Comparison of ENCODE assay signal across 14 cellular contexts in the genomic region with DNA sequence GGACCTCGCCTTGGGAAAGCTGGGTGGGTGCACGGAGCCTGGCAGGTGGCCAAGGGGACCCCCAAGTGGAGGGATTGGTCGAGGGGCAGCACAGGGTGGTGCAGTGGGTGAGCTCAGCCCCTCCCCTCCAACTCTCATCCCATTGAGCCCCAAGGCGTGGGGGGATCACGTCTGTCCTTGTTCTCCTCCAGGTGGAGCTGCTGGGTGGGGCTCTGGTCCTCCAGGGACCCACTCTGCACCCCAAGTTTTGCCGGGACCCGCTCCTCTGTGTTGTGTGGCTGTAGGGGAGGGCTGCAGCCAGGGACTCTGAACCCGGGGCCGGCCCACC. TPM values are rescaled to one million over a fixed set of nuclear protein-coding genes. Genes with fewer than 3 reads are reported as not detected.
A peak's percentile ranks its signal among the peaks of the same experiment; 100 is the strongest.
DNase-seq lines count a peak whose midpoint lies in the region; ATAC-seq and TF ChIP-seq lines count a peak whose summit lies in the region.
"Had no signal": no experiment of that assay in that cellular context is flagged by ENCODE, and none has a peak within 500 bp of the region (broad histone marks: within the 10 kb centered on the region; RNA-seq: fewer than 3 reads in every experiment).

No MANE protein-coding gene starts in this region.

- H3K27me3 ChIP-seq in PC-9 (ENCODE audit: insufficient read depth, low read depth) (no peaks in the 10 kb centered on the region), Peyer's patch (no peaks in the 10 kb centered on the region)
- H3K27me3 ChIP-seq: BE2C, cardiac muscle cell, vagina had no signal

- no peaks in the 10 kb centered on the region for H3K36me3 Mint-ChIP-seq in activated naive CD8-positive, alpha-beta T cell treated with anti-CD3 and anti-CD28 coated beads, Interleukin-2, amount 10 ng/mL, durations not matched to agents 7 days and 5 days
- no peaks in the 10 kb centered on the region for H3K36me3 Mint-ChIP-seq in activated naive CD8-positive, alpha-beta T cell treated with anti-CD3 and anti-CD28 coated beads, Interleukin-2, amount 50 U/mL, for 24 hours (ENCODE audit: low read depth)
- peaks cover 0 to 3% of the 10 kb centered on the region in 2 donors for H3K36me3 Mint-ChIP-seq in stimulated activated naive B cell treated with anti-CD40 and anti-IgM and Interleukin-4, amounts not matched to agents 10 μg/mL and 1 μg/mL and 100 μg/mL, for 72 hours

- 0 out of 2 replicates have a peak, but pooled peaks cover 4% of the 10 kb centered on the region for H4K20me1 ChIP-seq in PC-9 (ENCODE audit: insufficient read depth)

- H3K9me3 ChIP-seq in PC-9 (ENCODE audit: insufficient read depth, low read depth) = no peaks in the 10 kb centered on the region
- no peaks in the 10 kb centered on the region for H3K9me3 ChIP-seq in Peyer's patch
- H3K9me3 ChIP-seq: BE2C, mucosa of descending colon, vagina had no signal

- H2AFZ ChIP-seq in PC-9 = no peak overlapping the region

- H3K4me1 ChIP-seq in PC-9 (replicated peaks; ENCODE audit: insufficient read depth) = peaks cover 9% of the 10 kb centered on the region
- peaks cover 10 to 36% (median 29%) of the 10 kb centered on the region in 4 donors for H3K4me1 ChIP-seq in Peyer's patch

- ATAC-seq in activated naive CD8-positive, alpha-beta T cell treated with anti-CD3 and anti-CD28 coated beads, Interleukin-2, amount 10 ng/mL, durations not matched to agents 7 days and 5 days (ENCODE audit: low read depth) = no peak
- no peak for ATAC-seq in activated naive CD8-positive, alpha-beta T cell treated with anti-CD3 and anti-CD28 coated beads, Interleukin-2, amount 50 U/mL, for 24 hours
- ATAC-seq in esophagus mucosa = peak; percentile 15
- ATAC-seq in stimulated activated naive B cell treated with anti-CD40 and anti-IgM and Interleukin-4, amounts not matched to agents 10 μg/mL and 1 μg/mL and 100 μg/mL, for 72 hours (replicated peaks) = no peak

- H3K9me2 ChIP-seq in PC-9 (ENCODE audit: insufficient read depth) = no peaks in the 10 kb centered on the region

- no peak for TF ChIP-seq POLR2A in Peyer's patch (IDR thresholded peaks at IDR 0.05)

- H3K79me2 ChIP-seq in PC-9 (ENCODE audit: low read depth) = no peaks in the 10 kb centered on the region

- no peak overlapping the region for H3K4me3 Mint-ChIP-seq in activated naive CD8-positive, alpha-beta T cell treated with anti-CD3 and anti-CD28 coated beads, Interleukin-2, amount 10 ng/mL, durations not matched to agents 7 days and 5 days
- no peak overlapping the region for H3K4me3 Mint-ChIP-seq in activated naive CD8-positive, alpha-beta T cell treated with anti-CD3 and anti-CD28 coated beads, Interleukin-2, amount 50 U/mL, for 24 hours
- H3K4me3 Mint-ChIP-seq in stimulated activated naive B cell treated with anti-CD40 and anti-IgM and Interleukin-4, amounts not matched to agents 10 μg/mL and 1 μg/mL and 100 μg/mL, for 72 hours = peak overlapping the region; percentile 73 to 75

- POLR2A ChIA-PET in activated naive CD8-positive, alpha-beta T cell treated with anti-CD3 and anti-CD28 coated beads, Interleukin-2, amount 10 ng/mL, durations not matched to agents 7 days and 5 days (lab: Charles Lee) = interaction anchor here (0.7 to 2.4 kb wide), 17 partner anchors 9 to 247 kb away, joined by 3 to 15 read pairs (median 4); a partner anchor contains a TSS
- POLR2A ChIA-PET in PC-9 (lab: Charles Lee; ENCODE audit: unreplicated experiment) = interaction anchor here (0.6 to 0.7 kb wide), 2 partner anchors 188 to 247 kb away, joined by 6 to 10 read pairs; no protein-coding TSS in a partner anchor

- no peak for DNase-seq in activated naive CD8-positive, alpha-beta T cell treated with anti-CD3 and anti-CD28 coated beads, Interleukin-2, amount 10 ng/mL, durations not matched to agents 7 days and 5 days
- DNase-seq in activated naive CD8-positive, alpha-beta T cell treated with anti-CD3 and anti-CD28 coated beads, Interleukin-2, amount 50 U/mL, for 24 hours = no peak
- DNase-seq in PC-9 = no peak
- no peak for DNase-seq in stimulated activated naive B cell treated with anti-CD40 and anti-IgM and Interleukin-4, amounts not matched to agents 10 μg/mL and 1 μg/mL and 100 μg/mL, for 72 hours
- no peak for DNase-seq in activated naive CD4-positive, alpha-beta T cell treated with anti-CD3 and anti-CD28 coated beads, Interleukin-2, amount 50 U/mL, for 16 hours
- no peak for DNase-seq in cortex of kidney (lab: John Stamatoyannopoulos, UW)
- DNase-seq in Peyer's patch = no peak

- peak overlapping the region; percentile 79 for H3K27ac Mint-ChIP-seq in activated naive CD8-positive, alpha-beta T cell treated with anti-CD3 and anti-CD28 coated beads, Interleukin-2, amount 10 ng/mL, durations not matched to agents 7 days and 5 days
- no peak overlapping the region for H3K27ac Mint-ChIP-seq in activated naive CD8-positive, alpha-beta T cell treated with anti-CD3 and anti-CD28 coated beads, Interleukin-2, amount 50 U/mL, for 24 hours
- H3K27ac Mint-ChIP-seq in stimulated activated naive B cell treated with anti-CD40 and anti-IgM and Interleukin-4, amounts not matched to agents 10 μg/mL and 1 μg/mL and 100 μg/mL, for 72 hours = peak overlapping the region; percentile 94

- no TSS peak for BruUV-seq in PC-9 (replicated peaks; lab: Mats Ljungman, UMichigan)

- no peaks in the 10 kb centered on the region for H3K27me3 Mint-ChIP-seq in activated naive CD8-positive, alpha-beta T cell treated with anti-CD3 and anti-CD28 coated beads, Interleukin-2, amount 10 ng/mL, durations not matched to agents 7 days and 5 days
- no peaks in the 10 kb centered on the region for H3K27me3 Mint-ChIP-seq in activated naive CD8-positive, alpha-beta T cell treated with anti-CD3 and anti-CD28 coated beads, Interleukin-2, amount 50 U/mL, for 24 hours
- peaks cover 5 to 20% of the 10 kb centered on the region in 2 donors for H3K27me3 Mint-ChIP-seq in stimulated activated naive B cell treated with anti-CD40 and anti-IgM and Interleukin-4, amounts not matched to agents 10 μg/mL and 1 μg/mL and 100 μg/mL, for 72 hours

- no peak overlapping the region for H3K4me3 ChIP-seq in PC-9
- H3K4me3 ChIP-seq in Peyer's patch = no peak overlapping the region
- H3K4me3 ChIP-seq: cardiac muscle cell, mucosa of descending colon, vagina had no signal

- H3K4me2 ChIP-seq in PC-9 = no peak overlapping the region

- peaks cover 22% of the 10 kb centered on the region; the same call in 1 of the 2 replicates for H3F3A ChIP-seq in PC-9 (ENCODE audit: insufficient read depth, low read depth)

- H3K9me3 Mint-ChIP-seq in activated naive CD8-positive, alpha-beta T cell treated with anti-CD3 and anti-CD28 coated beads, Interleukin-2, amount 10 ng/mL, durations not matched to agents 7 days and 5 days = no peaks in the 10 kb centered on the region
- no peaks in the 10 kb centered on the region for H3K9me3 Mint-ChIP-seq in activated naive CD8-positive, alpha-beta T cell treated with anti-CD3 and anti-CD28 coated beads, Interleukin-2, amount 50 U/mL, for 24 hours
- no peaks in the 10 kb centered on the region for H3K9me3 Mint-ChIP-seq in stimulated activated naive B cell treated with anti-CD40 and anti-IgM and Interleukin-4, amounts not matched to agents 10 μg/mL and 1 μg/mL and 100 μg/mL, for 72 hours

- intact Hi-C loops in PC-9 (cut with micrococcal nuclease; ENCODE audit: unreplicated experiment) = loop anchor here (1.0 kb wide), 2 partner anchors 87 to 245 kb away; no protein-coding TSS in a partner anchor

- H3K4me1 Mint-ChIP-seq in activated naive CD8-positive, alpha-beta T cell treated with anti-CD3 and anti-CD28 coated beads, Interleukin-2, amount 10 ng/mL, durations not matched to agents 7 days and 5 days = peaks cover 18% of the 10 kb centered on the region
- peaks cover 30% of the 10 kb centered on the region for H3K4me1 Mint-ChIP-seq in activated naive CD8-positive, alpha-beta T cell treated with anti-CD3 and anti-CD28 coated beads, Interleukin-2, amount 50 U/mL, for 24 hours
- peaks cover 32 to 49% of the 10 kb centered on the region in 2 donors for H3K4me1 Mint-ChIP-seq in stimulated activated naive B cell treated with anti-CD40 and anti-IgM and Interleukin-4, amounts not matched to agents 10 μg/mL and 1 μg/mL and 100 μg/mL, for 72 hours

- TF ChIP-seq CTCF in PC-9 (conservative IDR thresholded peaks at IDR 0.05) (peak; percentile 48; the same call in 1 of the 2 replicates), Peyer's patch (IDR thresholded peaks at IDR 0.05) (no peak)

- H3K36me3 ChIP-seq in PC-9 (ENCODE audit: low read depth) (no peaks in the 10 kb centered on the region), Peyer's patch (peaks cover 0 to 13% (median 0%) of the 10 kb centered on the region in 3 donors)
- H3K36me3 ChIP-seq: cardiac muscle cell had no signal

- H3K27ac ChIP-seq in PC-9 (no peak overlapping the region), Peyer's patch (no peak overlapping the region)
- H3K27ac ChIP-seq: cardiac muscle cell, vagina had no signal

- CTCF ChIA-PET in PC-9 (lab: Charles Lee) = interaction anchor here (0.6 to 1.8 kb wide), 10 partner anchors 10 to 716 kb away, joined by 3 to 46 read pairs (median 3); a partner anchor contains a TSS

RNA-seq across cellular contexts. Expression of a gene that starts 3.6 kb away (rescaled TPM):
- total RNA-seq in activated naive CD8-positive, alpha-beta T cell treated with anti-CD3 and anti-CD28 coated beads, Interleukin-2, amount 10 ng/mL, durations not matched to agents 7 days and 5 days = under 1 TPM; 0.39 to 0.62 TPM
- total RNA-seq in PC-9 (2021) (not detected in 2 replicates), esophagus mucosa (0.12 TPM), Peyer's patch (not detected)
- total RNA-seq: cardiac muscle cell, fibroblast of lung, LHCN-M2, vagina had no signal

RNA-seq across cellular contexts. Expression of a gene that starts 7.4 kb away (rescaled TPM):
- 10 to 100 TPM; 67.1 to 74.5 TPM for total RNA-seq in activated naive CD8-positive, alpha-beta T cell treated with anti-CD3 and anti-CD28 coated beads, Interleukin-2, amount 10 ng/mL, durations not matched to agents 7 days and 5 days
- 79.2 and 115 TPM in 2 replicates for total RNA-seq in PC-9 (2021)
- total RNA-seq in esophagus mucosa = 2.0 TPM
- 10 to 100 TPM; 46.4 to 69.0 (median 49.0) TPM for total RNA-seq in Peyer's patch

RNA-seq across cellular contexts. Expression of a gene that starts 10.5 kb away (rescaled TPM):
- 10 to 100 TPM; 22.4 to 27.0 TPM for total RNA-seq in activated naive CD8-positive, alpha-beta T cell treated with anti-CD3 and anti-CD28 coated beads, Interleukin-2, amount 10 ng/mL, durations not matched to agents 7 days and 5 days
- total RNA-seq in PC-9 (2021) (89.8 and 137 TPM in 2 replicates), esophagus mucosa (26.6 TPM), Peyer's patch (100 to 1,000 TPM in 2 of 4 donors, 10 to 100 TPM in 2; 54.2 to 106 (median 83.8) TPM)

RNA-seq across cellular contexts. Expression of a gene that starts 18.4 kb away (rescaled TPM):
- not detected for total RNA-seq in activated naive CD8-positive, alpha-beta T cell treated with anti-CD3 and anti-CD28 coated beads, Interleukin-2, amount 10 ng/mL, durations not matched to agents 7 days and 5 days
- total RNA-seq in PC-9 (2021) (9.0 and 14.1 TPM in 2 replicates), esophagus mucosa (2.9 TPM), Peyer's patch (10 to 100 TPM in 3 of 4 donors, 1 to 10 TPM in 1; 5.0 to 53.8 (median 28.9) TPM)
- total RNA-seq: cardiac muscle cell, LHCN-M2 had no signal

RNA-seq across cellular contexts. Expression of a gene that starts 34.9 kb away (rescaled TPM):
- total RNA-seq in activated naive CD8-positive, alpha-beta T cell treated with anti-CD3 and anti-CD28 coated beads, Interleukin-2, amount 10 ng/mL, durations not matched to agents 7 days and 5 days = 10 to 100 TPM; 26.4 to 30.0 TPM
- total RNA-seq in PC-9 (2021) (46.9 and 50.3 TPM in 2 replicates), esophagus mucosa (13.8 TPM), Peyer's patch (10 to 100 TPM in 1 of 4 donors, 1 to 10 TPM in 3; 5.6 to 12.4 (median 7.9) TPM)

Comparison
In these comparisons a context has a peak if more than half of its experiments do, and no peak if none do; other contexts are left out.
1. H3K4me3 Mint-ChIP-seq: peak in stimulated activated naive B cell treated with anti-CD40 and anti-IgM and Interleukin-4, amounts not matched to agents 10 μg/mL and 1 μg/mL and 100 μg/mL, for 72 hours (2 of 2); none in activated naive CD8-positive, alpha-beta T cell treated with anti-CD3 and anti-CD28 coated beads, Interleukin-2, amount 10 ng/mL, durations not matched to agents 7 days and 5 days (single experiment) and activated naive CD8-positive, alpha-beta T cell treated with anti-CD3 and anti-CD28 coated beads, Interleukin-2, amount 50 U/mL, for 24 hours (single experiment).
2. RNA of a gene that starts 7.4 kb away (total RNA-seq): 79.2 to 115 TPM in PC-9, 67.1 to 74.5 TPM in activated naive CD8-positive, alpha-beta T cell treated with anti-CD3 and anti-CD28 coated beads, Interleukin-2, amount 10 ng/mL, durations not matched to agents 7 days and 5 days and 46.4 to 69.0 TPM in Peyer's patch; 2.0 TPM in esophagus mucosa (single experiment); every median in the first group is over 10 times any median in the second.